Comparison of ENCODE assay signal across 23 cellular contexts in genomic region chr11:12382451-12382850, GRCh38. TPM values are rescaled to one million over a fixed set of nuclear protein-coding genes. Genes with fewer than 3 reads are reported as not detected.
DNase-seq lines count a peak whose midpoint lies in the region; ATAC-seq lines count a peak whose summit lies in the region.
"Had no signal": no experiment of that assay in that cellular context is flagged by ENCODE, and none has a peak within 500 bp of the region (broad histone marks: within the 10 kb centered on the region; RNA-seq: fewer than 3 reads in every experiment).

No MANE protein-coding gene starts in this region.

- peaks cover 41% of the 10 kb centered on the region for H3K4me1 ChIP-seq in rectal smooth muscle tissue (ENCODE audit: control insufficient read depth, insufficient read depth, low read length)
- H3K4me1 ChIP-seq: Caco-2, HAP-1 had no signal

- no peaks in the 10 kb centered on the region for H3K27me3 ChIP-seq in rectal smooth muscle tissue (ENCODE audit: control insufficient read depth, insufficient read depth, low read length)
- H3K27me3 ChIP-seq: BLaER1 treated with 17β-estradiol and CSF1 and Interleukin-3, amounts not matched to agents 10 nM and 100 nM had no signal

- H3K9ac ChIP-seq in rectal smooth muscle tissue (ENCODE audit: low read length): no peak overlapping the region
- H3K9ac ChIP-seq: BLaER1 treated with 17β-estradiol and CSF1 and Interleukin-3, amounts not matched to agents 10 nM and 100 nM had no signal

- H3K27ac ChIP-seq in rectal smooth muscle tissue (ENCODE audit: low read depth, low read length): peak overlapping the region; percentile 98
- H3K27ac ChIP-seq: 22Rv1; BLaER1 treated with 17β-estradiol and CSF1 and Interleukin-3, amounts not matched to agents 10 nM and 100 nM; RWPE1; SK-N-MC had no signal

- no peaks in the 10 kb centered on the region for H3K36me3 ChIP-seq in rectal smooth muscle tissue (ENCODE audit: control insufficient read depth, insufficient read depth, low read length)
- H3K36me3 ChIP-seq: BLaER1 treated with 17β-estradiol and CSF1 and Interleukin-3, amounts not matched to agents 10 nM and 100 nM; HAP-1 had no signal

- no peak for ATAC-seq in HG03457 (IDR thresholded peaks at IDR 0.05; ENCODE audit: unreplicated experiment)
- ATAC-seq in esophagus mucosa: no peak
- ATAC-seq: GM12878, GM23338 had no signal

- DNase-seq in NCI-H82 (lab: John Stamatoyannopoulos, UW) (peak; percentile 6), NCI-H82 treated with DMSO at 0.1 percent for 48 hours (lab: John Stamatoyannopoulos, UW; ENCODE audit: unreplicated experiment) (no peak), hepatic stellate cell (ENCODE audit: low spot score) (peak; percentile 17), NCI-H1092 treated with DMSO at 0.1 percent for 48 hours (lab: John Stamatoyannopoulos, UW) (no peak), A172 (ENCODE audit: low spot score) (no peak)
- DNase-seq: Caco-2; CD4-positive, alpha-beta memory T cell; DMS 273 treated with DMSO at 0.1 percent for 48 hours; Karpas-422; NCI-H1694 treated with DMSO at 0.1 percent for 48 hours; NCI-H446 treated with DMSO at 0.1 percent for 48 hours; NCI-H526 treated with DMSO at 0.1 percent for 48 hours; SHP77 treated with DMSO at 0.1 percent for 48 hours had no signal

- H3K4me3 ChIP-seq in rectal smooth muscle tissue (ENCODE audit: low read length): no peak overlapping the region
- H3K4me3 ChIP-seq: BLaER1 treated with 17β-estradiol and CSF1 and Interleukin-3, amounts not matched to agents 10 nM and 100 nM; GM12878; GM23338; HAP-1; SK-N-MC had no signal

RNA-seq across cellular contexts. Expression of gene PARVA, which starts 5.1 kb away (rescaled TPM):
- total RNA-seq in A172 (2014; rRNA removed; shearing (Covaris generic)): 41.4 and 53.8 TPM in 2 replicates
- total RNA-seq in esophagus mucosa: 28.9 TPM

Comparison
In these comparisons a context has a peak if more than half of its experiments do, and no peak if none do; other contexts are left out.
1. DNase-seq: peak in NCI-H82 (single experiment) and hepatic stellate cell (single experiment); none in NCI-H82 treated with DMSO at 0.1 percent for 48 hours (single experiment), NCI-H1092 treated with DMSO at 0.1 percent for 48 hours (single experiment) and A172 (single experiment).